In the genomic region with DNA sequence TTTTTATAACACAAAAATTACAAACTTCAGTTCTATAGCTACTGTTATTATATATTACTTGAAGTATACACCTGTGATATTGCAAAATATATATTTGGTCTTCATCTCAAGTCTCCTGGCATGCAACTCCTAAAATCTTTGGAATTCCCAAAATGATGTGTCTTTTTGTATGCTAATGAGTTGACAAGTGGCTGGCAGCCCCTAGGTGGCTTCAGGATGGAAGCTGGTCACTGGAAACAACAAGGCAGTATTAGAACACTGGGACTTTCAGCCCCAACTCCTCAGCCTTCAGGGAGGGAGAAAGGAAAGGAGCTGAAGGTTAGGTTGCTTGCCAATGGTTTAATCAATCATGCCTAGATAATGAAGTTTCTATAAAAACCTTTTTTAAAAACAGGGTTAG, we compare ENCODE assay signal across 27 cellular contexts.
"Had no signal": no experiment of that assay in that cellular context is flagged by ENCODE, and none has a peak within 500 bp of the region (broad histone marks: within the 10 kb centered on the region; RNA-seq: fewer than 3 reads in every experiment).

No MANE protein-coding gene starts in this region.

- H3K9me3 Mint-ChIP-seq: activated naive CD4-positive, alpha-beta T cell treated with anti-CD3 and anti-CD28 coated beads, Interleukin-2, amount 10 ng/mL, durations not matched to agents 7 days and 5 days; activated T-helper 17 cell treated with anti-CD3 and anti-CD28 coated beads, Interleukin-2, amount 50 U/mL, for 72 hours had no signal

- H3K9me3 ChIP-seq: MG63 had no signal

- DNase-seq: activated CD4-positive, alpha-beta memory T cell treated with anti-CD3 and anti-CD28 coated beads, Interleukin-2, amount 10 ng/mL, durations not matched to agents 7 days and 5 days; activated CD4-positive, alpha-beta T cell treated with anti-CD3 and anti-CD28 coated beads for 36 hours; activated CD4-positive, alpha-beta T cell treated with anti-CD3 and anti-CD28 coated beads, Interleukin-2, amount 50 U/mL, for 1 hour; activated CD4-positive, CD25-positive, alpha-beta regulatory T cell; activated gamma-delta T cell; activated naive CD4-positive, alpha-beta T cell treated with anti-CD3 and anti-CD28 coated beads, Interleukin-2, amount 10 ng/mL, durations not matched to agents 7 days and 5 days; activated naive CD8-positive, alpha-beta T cell treated with anti-CD3 and anti-CD28 coated beads for 36 hours; activated T-cell treated with anti-CD3 and anti-CD28 coated beads for 4 hours; activated T-cell treated with anti-CD3 and anti-CD28 coated beads, Interleukin-2, amount 50 U/mL, for 48 hours; brain microvascular endothelial cell; MG63; MV-4-11; NCI-H1092 treated with DMSO at 0.1 percent for 48 hours; NCI-H1417 treated with DMSO at 0.1 percent for 48 hours; NCI-H1694; NCI-H2029; NCI-H510A treated with DMSO at 0.1 percent for 48 hours; NCI-H69; PC-9; SIG-M5; T-cell; T-helper 2 cell; T1000 had no signal

- H3K9ac ChIP-seq: KMS-11 had no signal

- H3K27me3 Mint-ChIP-seq: activated CD4-positive, alpha-beta memory T cell treated with anti-CD3 and anti-CD28 coated beads, Interleukin-2, amount 10 ng/mL, durations not matched to agents 7 days and 5 days; activated CD4-positive, alpha-beta T cell treated with anti-CD3 and anti-CD28 coated beads for 36 hours; activated naive CD4-positive, alpha-beta T cell treated with anti-CD3 and anti-CD28 coated beads, Interleukin-2, amount 10 ng/mL, durations not matched to agents 7 days and 5 days; activated naive CD8-positive, alpha-beta T cell treated with anti-CD3 and anti-CD28 coated beads for 36 hours; activated T-helper 17 cell treated with anti-CD3 and anti-CD28 coated beads, Interleukin-2, amount 50 U/mL, for 72 hours; T-cell had no signal

- H3K27ac Mint-ChIP-seq: activated CD4-positive, alpha-beta memory T cell treated with anti-CD3 and anti-CD28 coated beads, Interleukin-2, amount 10 ng/mL, durations not matched to agents 7 days and 5 days; activated CD4-positive, alpha-beta T cell treated with anti-CD3 and anti-CD28 coated beads for 36 hours; activated naive CD4-positive, alpha-beta T cell treated with anti-CD3 and anti-CD28 coated beads, Interleukin-2, amount 10 ng/mL, durations not matched to agents 7 days and 5 days; activated naive CD8-positive, alpha-beta T cell treated with anti-CD3 and anti-CD28 coated beads for 36 hours; activated T-helper 17 cell treated with anti-CD3 and anti-CD28 coated beads, Interleukin-2, amount 50 U/mL, for 72 hours; T-cell had no signal

- H3K27me3 ChIP-seq: brain microvascular endothelial cell, cardiac muscle cell, MG63 had no signal

- H3K4me3 ChIP-seq: cardiac muscle cell, MG63, PC-9, SK-N-MC had no signal

- H3K4me3 Mint-ChIP-seq: activated CD4-positive, alpha-beta memory T cell treated with anti-CD3 and anti-CD28 coated beads, Interleukin-2, amount 10 ng/mL, durations not matched to agents 7 days and 5 days; activated CD4-positive, alpha-beta T cell treated with anti-CD3 and anti-CD28 coated beads for 36 hours; activated naive CD4-positive, alpha-beta T cell treated with anti-CD3 and anti-CD28 coated beads, Interleukin-2, amount 10 ng/mL, durations not matched to agents 7 days and 5 days; activated naive CD8-positive, alpha-beta T cell treated with anti-CD3 and anti-CD28 coated beads for 36 hours; activated T-helper 17 cell treated with anti-CD3 and anti-CD28 coated beads, Interleukin-2, amount 50 U/mL, for 72 hours; T-cell had no signal

- ATAC-seq: activated CD4-positive, alpha-beta T cell treated with anti-CD3 and anti-CD28 coated beads for 36 hours; activated T-helper 17 cell treated with anti-CD3 and anti-CD28 coated beads, Interleukin-2, amount 50 U/mL, for 72 hours; T-cell had no signal

- H3K27ac ChIP-seq: brain microvascular endothelial cell, cardiac muscle cell, KMS-11, PC-9, SK-N-MC had no signal

- H3K4me1 Mint-ChIP-seq: activated CD4-positive, alpha-beta memory T cell treated with anti-CD3 and anti-CD28 coated beads, Interleukin-2, amount 10 ng/mL, durations not matched to agents 7 days and 5 days; activated CD4-positive, alpha-beta T cell treated with anti-CD3 and anti-CD28 coated beads for 36 hours; activated naive CD4-positive, alpha-beta T cell treated with anti-CD3 and anti-CD28 coated beads, Interleukin-2, amount 10 ng/mL, durations not matched to agents 7 days and 5 days; activated naive CD8-positive, alpha-beta T cell treated with anti-CD3 and anti-CD28 coated beads for 36 hours; activated T-helper 17 cell treated with anti-CD3 and anti-CD28 coated beads, Interleukin-2, amount 50 U/mL, for 72 hours; T-cell had no signal

- H3K36me3 ChIP-seq: brain microvascular endothelial cell had no signal
